Comparison of ENCODE assay signal across 16 cellular contexts in genomic region chr11:59552844-59553243, GRCh38. TPM values are rescaled to one million over a fixed set of nuclear protein-coding genes. Genes with fewer than 3 reads are reported as not detected.
DNase-seq lines count a peak whose midpoint lies in the region; ATAC-seq and TF ChIP-seq lines count a peak whose summit lies in the region.
"Had no signal": no experiment of that assay in that cellular context is flagged by ENCODE, and none has a peak within 500 bp of the region (broad histone marks: within the 10 kb centered on the region; RNA-seq: fewer than 3 reads in every experiment).

No MANE protein-coding gene starts in this region.

- H3K4me3 ChIP-seq in left ventricle myocardium inferior (no peak overlapping the region), uterus (peak overlapping the region in 1 of 2 donors; percentile 45)

- peak overlapping the region in 1 of 6 donors; percentile 63 for H3K27ac Mint-ChIP-seq in immature natural killer cell
- H3K27ac Mint-ChIP-seq: activated T-cell treated with anti-CD3 and anti-CD28 coated beads, Interleukin-2, amount 50 U/mL, for 72 hours had no signal

- no peaks in the 10 kb centered on the region for H3K9me3 ChIP-seq in left ventricle myocardium inferior (replicated peaks)
- no peaks in the 10 kb centered on the region for H3K9me3 ChIP-seq in uterus

- TF ChIP-seq CTCF in left ventricle myocardium inferior (IDR thresholded peaks at IDR 0.05; ENCODE audit: borderline replicate concordance) (no peak), uterus (IDR thresholded peaks at IDR 0.05) (no peak)

- H3K36me3 ChIP-seq in left ventricle myocardium inferior (no peaks in the 10 kb centered on the region), uterus (no peaks in the 10 kb centered on the region)

- H3K27ac ChIP-seq in left ventricle myocardium inferior (replicated peaks) (peak overlapping the region; percentile 33), uterus (peak overlapping the region; percentile 94 to 98)

- peaks cover 41 to 61% of the 10 kb centered on the region in 2 donors for H3K4me1 Mint-ChIP-seq in immature natural killer cell

- H3K36me3 Mint-ChIP-seq in immature natural killer cell = no peaks in the 10 kb centered on the region

- DNase-seq in left ventricle myocardium inferior (no peak), left cardiac atrium (no peak), NCI-H69 (lab: John Stamatoyannopoulos, UW) (peak; percentile 30), immature natural killer cell (no peak), uterus (no peak), dedifferentiated amniotic fluid mesenchymal stem cell (ENCODE audit: extremely low spot score) (no peak), NCI-H526 treated with DMSO at 0.1 percent for 48 hours (lab: John Stamatoyannopoulos, UW) (no peak)
- DNase-seq: activated CD4-positive, alpha-beta T cell treated with anti-CD3 and anti-CD28 coated beads for 1 hour; activated T-cell treated with anti-CD3 and anti-CD28 coated beads, Interleukin-2, amount 50 U/mL, for 72 hours; C1 segment of cervical spinal cord; NCI-H1694 treated with DMSO at 0.1 percent for 48 hours; NCI-H510A treated with DMSO at 0.1 percent for 48 hours; trophoblast cell had no signal

- intact Hi-C loops in left ventricle myocardium inferior (cut with micrococcal nuclease) = no loop called here
- intact Hi-C loops in left cardiac atrium (cut with DNase I) = no loop called here
- intact Hi-C loops in uterus (cut with DNase I; ENCODE audit: low total_unique reads) = no loop called here

- no peak for TF ChIP-seq POLR2A in uterus (IDR thresholded peaks at IDR 0.05)

- H3K4me1 ChIP-seq in left ventricle myocardium inferior = peaks cover 48% of the 10 kb centered on the region
- no peaks in the 10 kb centered on the region for H3K4me1 ChIP-seq in uterus

- H3K27me3 Mint-ChIP-seq in immature natural killer cell (ENCODE audit: low read depth in 3 of 3) = peaks cover 15 to 52% (median 38%) of the 10 kb centered on the region in 3 donors

- H3K27me3 ChIP-seq in left ventricle myocardium inferior (ENCODE audit: low read depth) (no peaks in the 10 kb centered on the region), uterus (no peaks in the 10 kb centered on the region)

- ATAC-seq in left cardiac atrium (no peak), HG03095 (IDR thresholded peaks at IDR 0.05; ENCODE audit: unreplicated experiment) (no peak)
- ATAC-seq: activated T-cell treated with anti-CD3 and anti-CD28 coated beads, Interleukin-2, amount 50 U/mL, for 72 hours had no signal

- H3K9me3 Mint-ChIP-seq in immature natural killer cell = peaks cover 0 to 2% (median 0%) of the 10 kb centered on the region in 6 donors
- H3K9me3 Mint-ChIP-seq: activated T-cell treated with anti-CD3 and anti-CD28 coated beads, Interleukin-2, amount 50 U/mL, for 72 hours had no signal

- H3K4me3 Mint-ChIP-seq in immature natural killer cell = peak overlapping the region in 4 of 5 donors; percentile 11 to 76 (median 36)

RNA-seq across cellular contexts. Expression of gene OR4D9, which starts 41.5 kb away (rescaled TPM):
- not detected for total RNA-seq in left ventricle myocardium inferior
- not detected for total RNA-seq in left cardiac atrium
- not detected for polyA plus RNA-seq in immature natural killer cell
- not detected for total RNA-seq in uterus
- total RNA-seq: activated T-cell treated with anti-CD3 and anti-CD28 coated beads, Interleukin-2, amount 50 U/mL, for 72 hours; mesenteric fat pad; pulmonary artery endothelial cell had no signal

RNA-seq across cellular contexts. Expression of gene OR4D11, which starts 49.5 kb away (rescaled TPM):
- total RNA-seq in left ventricle myocardium inferior (not detected), left cardiac atrium (not detected), uterus (not detected)
- not detected for polyA plus RNA-seq in immature natural killer cell
- total RNA-seq: activated T-cell treated with anti-CD3 and anti-CD28 coated beads, Interleukin-2, amount 50 U/mL, for 72 hours; mesenteric fat pad; pulmonary artery endothelial cell had no signal
